ENCODE assay signal across 8 cellular contexts in genomic region chr3:142029052-142029642, GRCh38.
DNase-seq lines count a peak whose midpoint lies in the region; ATAC-seq and TF ChIP-seq lines count a peak whose summit lies in the region.

No MANE protein-coding gene starts in this region.

- H3K36me3 Mint-ChIP-seq in CD8-positive, alpha-beta memory T cell = peaks cover 0 to 4% (median 3%) of the 10 kb centered on the region in 3 donors

- TF ChIP-seq POLR2A in body of pancreas (IDR thresholded peaks at IDR 0.05) = no peak
- TF ChIP-seq POLR2A in adrenal gland (IDR thresholded peaks at IDR 0.05) = no peak

- H3K4me3 ChIP-seq in CD8-positive, alpha-beta memory T cell (ENCODE audit: low read length) = no peak overlapping the region
- H3K4me3 ChIP-seq in GM23248 (no peak overlapping the region), OCI-LY3 (ENCODE audit: low read length) (peak overlapping the region; percentile 79), muscle layer of duodenum (ENCODE audit: low read depth in 1 of 2, low read length in 2 of 2) (no peak overlapping the region), body of pancreas (peak overlapping the region in 1 of 2 donors; percentile 23), adrenal gland (no peak overlapping the region)

- H4K20me1 ChIP-seq in GM23248 (ENCODE audit: insufficient read depth) (no peaks in the 10 kb centered on the region), OCI-LY3 (ENCODE audit: insufficient read depth, low read length) (no peaks in the 10 kb centered on the region)

- H3K4me1 Mint-ChIP-seq in CD8-positive, alpha-beta memory T cell = peaks cover 16 to 49% (median 31%) of the 10 kb centered on the region in 3 donors

- peak overlapping the region in 3 of 8 donors; percentile 40 to 45 (median 45) for H3K27ac Mint-ChIP-seq in CD8-positive, alpha-beta memory T cell

- no peaks in the 10 kb centered on the region for H3K9me3 Mint-ChIP-seq in CD8-positive, alpha-beta memory T cell

- TF ChIP-seq CTCF in OCI-LY3 (IDR thresholded peaks at IDR 0.05; ENCODE audit: low read depth, low read length) (no peak), body of pancreas (IDR thresholded peaks at IDR 0.05) (no peak), adrenal gland (IDR thresholded peaks at IDR 0.05) (no peak)

- H3K36me3 ChIP-seq in CD8-positive, alpha-beta memory T cell (ENCODE audit: insufficient read depth, low read length) = no peaks in the 10 kb centered on the region
- H3K36me3 ChIP-seq in GM23248 (ENCODE audit: low read depth) (no peaks in the 10 kb centered on the region), OCI-LY3 (replicated peaks; ENCODE audit: low read depth, low read length) (no peaks in the 10 kb centered on the region), muscle layer of duodenum (ENCODE audit: control insufficient read depth in 1 of 2, insufficient read depth in 2 of 2, low read length in 2 of 2) (no peaks in the 10 kb centered on the region), body of pancreas (replicated peaks in 1 of 2; ENCODE audit: insufficient read depth in 1 of 2, low read depth in 2 of 2) (no peaks in the 10 kb centered on the region), adrenal gland (replicated peaks in 1 of 2) (no peaks in the 10 kb centered on the region)

- ATAC-seq in body of pancreas = no peak

- no peak overlapping the region for H3K9ac ChIP-seq in GM23248
- H3K9ac ChIP-seq in OCI-LY3 (ENCODE audit: low read length) = 0 out of 2 replicates have a peak overlapping the region, but pooled peaks have one; percentile 27

- intact Hi-C loops in body of pancreas (cut with DNase I) (no loop called here), adrenal gland (cut with DNase I) (no loop called here)

- H3K4me2 ChIP-seq in GM23248 (ENCODE audit: unreplicated experiment) = peak overlapping the region; percentile 88
- peak overlapping the region; percentile 85 for H3K4me2 ChIP-seq in OCI-LY3 (ENCODE audit: low read length)

- H3F3A ChIP-seq in GM23248 (ENCODE audit: insufficient read depth) = no peaks in the 10 kb centered on the region; the same call in 1 of the 2 replicates

- H2AFZ ChIP-seq in GM23248 = peak overlapping the region; percentile 62; the same call in 1 of the 2 replicates
- H2AFZ ChIP-seq in OCI-LY3 (ENCODE audit: low read depth, low read length) = 0 out of 2 replicates have a peak overlapping the region, but pooled peaks have one; percentile 44

- CTCF ChIA-PET in CD8-positive, alpha-beta memory T cell (lab: Charles Lee) = interaction anchor here (0.6 kb wide), 1 partner anchor 30 kb away, joined by 3 read pairs; no protein-coding TSS in a partner anchor

- H3K4me3 Mint-ChIP-seq in CD8-positive, alpha-beta memory T cell = peak overlapping the region in 1 of 7 donors; percentile 21

- H3K9me3 ChIP-seq in CD8-positive, alpha-beta memory T cell (ENCODE audit: low read length) = no peaks in the 10 kb centered on the region
- H3K9me3 ChIP-seq in GM23248 (ENCODE audit: low read depth) = no peaks in the 10 kb centered on the region
- no peaks in the 10 kb centered on the region for H3K9me3 ChIP-seq in OCI-LY3 (ENCODE audit: insufficient read depth, low read length)
- no peaks in the 10 kb centered on the region for H3K9me3 ChIP-seq in muscle layer of duodenum (ENCODE audit: control insufficient read depth in 1 of 2, low read length in 2 of 2)
- no peaks in the 10 kb centered on the region for H3K9me3 ChIP-seq in body of pancreas
- no peaks in the 10 kb centered on the region for H3K9me3 ChIP-seq in adrenal gland (replicated peaks in 1 of 3)

- H3K27me3 ChIP-seq in CD8-positive, alpha-beta memory T cell (ENCODE audit: insufficient read depth, low read length, poor library complexity, severe bottlenecking) = no peaks in the 10 kb centered on the region
- no peaks in the 10 kb centered on the region for H3K27me3 ChIP-seq in GM23248 (replicated peaks; ENCODE audit: insufficient read depth)
- no peaks in the 10 kb centered on the region for H3K27me3 ChIP-seq in OCI-LY3 (ENCODE audit: low read depth, low read length)
- H3K27me3 ChIP-seq in muscle layer of duodenum (ENCODE audit: low read depth, low read length) = no peaks in the 10 kb centered on the region
- no peaks in the 10 kb centered on the region for H3K27me3 ChIP-seq in body of pancreas
- no peaks in the 10 kb centered on the region for H3K27me3 ChIP-seq in adrenal gland

- peak overlapping the region; percentile 9 for H3K27ac ChIP-seq in CD8-positive, alpha-beta memory T cell (ENCODE audit: low read depth, low read length)
- H3K27ac ChIP-seq in GM23248 (no peak overlapping the region), OCI-LY3 (ENCODE audit: low read length) (no peak overlapping the region; the same call in 1 of the 2 replicates), muscle layer of duodenum (ENCODE audit: low read length) (peak overlapping the region; percentile 11), body of pancreas (no peak overlapping the region), adrenal gland (no peak overlapping the region)

- peaks cover 4% of the 10 kb centered on the region for H3K4me1 ChIP-seq in CD8-positive, alpha-beta memory T cell (ENCODE audit: insufficient read depth, low read length)
- peaks cover 12% of the 10 kb centered on the region; the same call in 1 of the 2 replicates for H3K4me1 ChIP-seq in GM23248 (ENCODE audit: insufficient read depth)
- peaks cover 16% of the 10 kb centered on the region for H3K4me1 ChIP-seq in OCI-LY3 (ENCODE audit: low read length)
- peaks cover 0 to 8% of the 10 kb centered on the region in 2 donors for H3K4me1 ChIP-seq in muscle layer of duodenum (ENCODE audit: control insufficient read depth in 1 of 2, insufficient read depth in 2 of 2, low read length in 2 of 2)
- H3K4me1 ChIP-seq in body of pancreas = peaks cover 4% of the 10 kb centered on the region
- H3K4me1 ChIP-seq in adrenal gland (replicated peaks in 1 of 2) = peaks cover 0 to 14% of the 10 kb centered on the region in 2 donors

- H3K79me2 ChIP-seq in GM23248 (ENCODE audit: insufficient read depth) (no peaks in the 10 kb centered on the region), OCI-LY3 (ENCODE audit: low read length) (no peaks in the 10 kb centered on the region; the same call in 1 of the 2 replicates)

- in situ Hi-C loops in GM23248 (cut with MboI) = no loop called here

- 18 to 19% methylated on average over 3 of the region's 3 CpGs for WGBS in GM23248 (ENCODE audit: low coverage in 1 of 2, low lambda C conversion rate in 2 of 2, missing lambda C conversion rate in 2 of 2), 2 experiments
- WGBS in body of pancreas, 2 donors = 21 to 28% methylated on average over 3 of the region's 3 CpGs
- 46 to 57% (median 53%) methylated on average over 3 of the region's 3 CpGs for WGBS in adrenal gland, 4 donors

- no peaks in the 10 kb centered on the region for H3K9me2 ChIP-seq in GM23248 (ENCODE audit: insufficient read depth)

- no peak for DNase-seq in CD8-positive, alpha-beta memory T cell
- DNase-seq in GM23248 (no peak), Kasumi-1 (lab: John Stamatoyannopoulos, UW) (no peak), body of pancreas (no peak), NCI-H2107 (lab: John Stamatoyannopoulos, UW) (no peak), adrenal gland (no peak)

- H3K27me3 Mint-ChIP-seq in CD8-positive, alpha-beta memory T cell = no peaks in the 10 kb centered on the region

- POLR2A ChIA-PET in CD8-positive, alpha-beta memory T cell (lab: Charles Lee) = no interaction called here

Comparison
In these comparisons a context has a peak if more than half of its experiments do, and no peak if none do; other contexts are left out.
1. H3K27ac ChIP-seq: peak in CD8-positive, alpha-beta memory T cell (single experiment) and muscle layer of duodenum (single experiment); none in GM23248 (single experiment), OCI-LY3 (single experiment), body of pancreas (0 of 4) and adrenal gland (0 of 5).